ENCODE assay signal across 1 cellular context in genomic region chr20:64052987-64053840, GRCh38.
TF ChIP-seq lines count a peak whose summit lies in the region.

No MANE protein-coding gene starts in this region.

TF ChIP-seq in HepG2, 621 proteins besides CTCF, POLR2A, EP300 and RAD21 (continued from another document and continues in another):
- no peak for TF ChIP-seq STAG1 (CRISPR knock-in tag; IDR thresholded peaks at IDR 0.05)
- TF ChIP-seq ZBTB26 (CRISPR knock-in tag; IDR thresholded peaks at IDR 0.05; ENCODE audit: borderline replicate concordance) = no peak; the same call in 1 of the 2 replicates
- no peak for TF ChIP-seq ZNF383 (CRISPR knock-in tag; IDR thresholded peaks at IDR 0.05; ENCODE audit: borderline replicate concordance)
- TF ChIP-seq HDAC2 (CRISPR knock-in tag; IDR thresholded peaks at IDR 0.05) = peak; percentile 35; the same call in 1 of the 2 replicates
- TF ChIP-seq GPBP1L1 (CRISPR knock-in tag; IDR thresholded peaks at IDR 0.05) = no peak
- TF ChIP-seq ZNF614 (CRISPR knock-in tag; IDR thresholded peaks at IDR 0.05; ENCODE audit: borderline replicate concordance) = peak; percentile 47; the same call in 1 of the 2 replicates
- TF ChIP-seq ELK4 (CRISPR knock-in tag; IDR thresholded peaks at IDR 0.05; ENCODE audit: borderline replicate concordance) = no peak
- no peak for TF ChIP-seq ZNF180 (CRISPR knock-in tag; IDR thresholded peaks at IDR 0.05; ENCODE audit: borderline replicate concordance, low read depth)
- no peak for TF ChIP-seq MAF1 (CRISPR knock-in tag; IDR thresholded peaks at IDR 0.05; ENCODE audit: borderline replicate concordance)
- TF ChIP-seq HINFP (CRISPR knock-in tag; IDR thresholded peaks at IDR 0.05; ENCODE audit: low read depth) = peak; percentile 97
- TF ChIP-seq KLF12 (CRISPR knock-in tag; IDR thresholded peaks at IDR 0.05; ENCODE audit: borderline replicate concordance) = 0 out of 2 replicates have a peak, but pooled peaks have one; percentile 20
- no peak for TF ChIP-seq GMEB2 (CRISPR knock-in tag; IDR thresholded peaks at IDR 0.05; ENCODE audit: low read depth)
- 0 out of 2 replicates have a peak, but pooled peaks have one; percentile 61 for TF ChIP-seq ZNF501 (CRISPR knock-in tag; IDR thresholded peaks at IDR 0.05)
- TF ChIP-seq ZNF512B (CRISPR knock-in tag; IDR thresholded peaks at IDR 0.05; ENCODE audit: borderline replicate concordance) = peak; percentile 3; the same call in 1 of the 2 replicates
- 0 out of 2 replicates have a peak, but pooled peaks have one; percentile 88 for TF ChIP-seq ZNF572 (CRISPR knock-in tag; IDR thresholded peaks at IDR 0.05)
- 0 out of 2 replicates have a peak, but pooled peaks have one; percentile 27 for TF ChIP-seq ZNF704 (CRISPR knock-in tag; IDR thresholded peaks at IDR 0.05; ENCODE audit: borderline replicate concordance)
- no peak for TF ChIP-seq CEBPB (IDR thresholded peaks at IDR 0.05; ENCODE audit: borderline replicate concordance, low read depth, low read length)
- TF ChIP-seq CBFB (CRISPR knock-in tag; IDR thresholded peaks at IDR 0.05) = no peak; the same call in 1 of the 2 replicates
- TF ChIP-seq BCLAF1 (IDR thresholded peaks at IDR 0.05) = no peak
- TF ChIP-seq RFXANK (CRISPR knock-in tag; IDR thresholded peaks at IDR 0.05) = no peak
- no peak for TF ChIP-seq NR2F6 (IDR thresholded peaks at IDR 0.05)
- TF ChIP-seq NR2F6 (CRISPR knock-in tag; IDR thresholded peaks at IDR 0.05) = peak; percentile 77
- no peak for TF ChIP-seq ZSCAN31 (CRISPR knock-in tag; IDR thresholded peaks at IDR 0.05; ENCODE audit: low read depth)
- no peak; the same call in 1 of the 2 replicates for TF ChIP-seq POLR2G (IDR thresholded peaks at IDR 0.05; ENCODE audit: low read depth, low read length)
- no peak for TF ChIP-seq SMYD3 (CRISPR knock-in tag; IDR thresholded peaks at IDR 0.05)
- TF ChIP-seq ZFP90 (CRISPR knock-in tag; IDR thresholded peaks at IDR 0.05; ENCODE audit: borderline replicate concordance) = peak; percentile 16; the same call in 1 of the 2 replicates
- no peak for TF ChIP-seq ZNF878 (CRISPR knock-in tag; IDR thresholded peaks at IDR 0.05)
- TF ChIP-seq ZNF597 (CRISPR knock-in tag; IDR thresholded peaks at IDR 0.05) = no peak
- no peak for TF ChIP-seq DZIP1 (CRISPR knock-in tag; IDR thresholded peaks at IDR 0.05)
- TF ChIP-seq ZNF709 (CRISPR knock-in tag; IDR thresholded peaks at IDR 0.05) = peak; percentile 73; the same call in 1 of the 2 replicates
- no peak for TF ChIP-seq NR2F2 (IDR thresholded peaks at IDR 0.05; ENCODE audit: borderline replicate concordance, low read depth)
- TF ChIP-seq ZNF335 (CRISPR knock-in tag; IDR thresholded peaks at IDR 0.05) = peak; percentile 70; the same call in 1 of the 2 replicates
- no peak for TF ChIP-seq ZNF136 (CRISPR knock-in tag; IDR thresholded peaks at IDR 0.05; ENCODE audit: low read depth)
- TF ChIP-seq RFX1 (IDR thresholded peaks at IDR 0.05) = 0 out of 2 replicates have a peak, but pooled peaks have one; percentile 2
- TF ChIP-seq ZNF720 (CRISPR knock-in tag; IDR thresholded peaks at IDR 0.05) = no peak
- TF ChIP-seq MED13 (CRISPR knock-in tag; IDR thresholded peaks at IDR 0.05) = no peak
- TF ChIP-seq NCOR1 (IDR thresholded peaks at IDR 0.05; ENCODE audit: borderline replicate concordance, low read length) = no peak
- TF ChIP-seq GABPB1 (CRISPR knock-in tag; IDR thresholded peaks at IDR 0.05) = no peak
